In genomic region chr2:88831792-88832248, GRCh38 we compare ENCODE assay signal across 8 cellular contexts.
A peak's percentile ranks its signal among the peaks of the same experiment; 100 is the strongest.
DNase-seq lines count a peak whose midpoint lies in the region; ATAC-seq lines count a peak whose summit lies in the region.

No MANE protein-coding gene starts in this region.

- H3K27me3 Mint-ChIP-seq in activated T-helper 2 cell treated with anti-CD3 and anti-CD28 coated beads, Interferon-gamma antibody, Interleukin-2, Interleukin-4, amounts not matched to agents 10 μg/mL and 5 μg/mL and 100 μg/mL, durations not matched to agents 14 hours and 24 hours and 36 hours (ENCODE audit: low read depth): peaks cover 4% of the 10 kb centered on the region
- no peaks in the 10 kb centered on the region for H3K27me3 Mint-ChIP-seq in stimulated activated naive B cell treated with anti-CD40 and anti-IgM and Interleukin-4, amounts not matched to agents 10 μg/mL and 1 μg/mL and 100 μg/mL, for 72 hours

- H3K4me1 Mint-ChIP-seq in activated T-helper 2 cell treated with anti-CD3 and anti-CD28 coated beads, Interferon-gamma antibody, Interleukin-2, Interleukin-4, amounts not matched to agents 10 μg/mL and 5 μg/mL and 100 μg/mL, durations not matched to agents 14 hours and 24 hours and 36 hours (ENCODE audit: low read depth): no peaks in the 10 kb centered on the region
- peaks cover 30 to 47% of the 10 kb centered on the region in 2 donors for H3K4me1 Mint-ChIP-seq in stimulated activated naive B cell treated with anti-CD40 and anti-IgM and Interleukin-4, amounts not matched to agents 10 μg/mL and 1 μg/mL and 100 μg/mL, for 72 hours

- H3K4me3 Mint-ChIP-seq in activated T-helper 2 cell treated with anti-CD3 and anti-CD28 coated beads, Interferon-gamma antibody, Interleukin-2, Interleukin-4, amounts not matched to agents 10 μg/mL and 5 μg/mL and 100 μg/mL, durations not matched to agents 14 hours and 24 hours and 36 hours (ENCODE audit: low read depth): no peak overlapping the region
- peak overlapping the region; percentile 87 to 92 for H3K4me3 Mint-ChIP-seq in stimulated activated naive B cell treated with anti-CD40 and anti-IgM and Interleukin-4, amounts not matched to agents 10 μg/mL and 1 μg/mL and 100 μg/mL, for 72 hours

- no peak overlapping the region for H3K27ac Mint-ChIP-seq in activated T-helper 2 cell treated with anti-CD3 and anti-CD28 coated beads, Interferon-gamma antibody, Interleukin-2, Interleukin-4, amounts not matched to agents 10 μg/mL and 5 μg/mL and 100 μg/mL, durations not matched to agents 14 hours and 24 hours and 36 hours
- peak overlapping the region; percentile 95 for H3K27ac Mint-ChIP-seq in stimulated activated naive B cell treated with anti-CD40 and anti-IgM and Interleukin-4, amounts not matched to agents 10 μg/mL and 1 μg/mL and 100 μg/mL, for 72 hours

- peak; percentile 45 for DNase-seq in CD1c-positive myeloid dendritic cell (ENCODE audit: extremely low spot score)
- peak; percentile 48 for DNase-seq in NCI-H69 (lab: John Stamatoyannopoulos, UW)
- DNase-seq in activated T-helper 2 cell treated with anti-CD3 and anti-CD28 coated beads, Interferon-gamma antibody, Interleukin-2, Interleukin-4, amounts not matched to agents 10 μg/mL and 5 μg/mL and 100 μg/mL, durations not matched to agents 14 hours and 24 hours and 36 hours (ENCODE audit: low spot score): peak; percentile 18
- peak; percentile 59 for DNase-seq in iris pigment epithelial cell (ENCODE audit: low read depth)
- DNase-seq in stimulated activated naive B cell treated with anti-CD40 and anti-IgM and Interleukin-4, amounts not matched to agents 10 μg/mL and 1 μg/mL and 100 μg/mL, for 72 hours: peak; percentile 73
- DNase-seq in NCI-H2196 (lab: John Stamatoyannopoulos, UW; ENCODE audit: unreplicated experiment): no peak

- intact Hi-C loops in activated T-helper 2 cell treated with anti-CD3 and anti-CD28 coated beads, Interferon-gamma antibody, Interleukin-2, Interleukin-4, amounts not matched to agents 10 μg/mL and 5 μg/mL and 100 μg/mL, durations not matched to agents 14 hours and 24 hours and 36 hours (cut with micrococcal nuclease): no loop called here

- peak; percentile 77 for ATAC-seq in GM18868 (IDR thresholded peaks at IDR 0.05; ENCODE audit: unreplicated experiment)
- peak; percentile 72 for ATAC-seq in HG02938 (IDR thresholded peaks at IDR 0.05; ENCODE audit: unreplicated experiment)
- ATAC-seq in stimulated activated naive B cell treated with anti-CD40 and anti-IgM and Interleukin-4, amounts not matched to agents 10 μg/mL and 1 μg/mL and 100 μg/mL, for 72 hours (replicated peaks): peak; percentile 83

- H3K9me3 Mint-ChIP-seq in activated T-helper 2 cell treated with anti-CD3 and anti-CD28 coated beads, Interferon-gamma antibody, Interleukin-2, Interleukin-4, amounts not matched to agents 10 μg/mL and 5 μg/mL and 100 μg/mL, durations not matched to agents 14 hours and 24 hours and 36 hours: no peaks in the 10 kb centered on the region
- H3K9me3 Mint-ChIP-seq in stimulated activated naive B cell treated with anti-CD40 and anti-IgM and Interleukin-4, amounts not matched to agents 10 μg/mL and 1 μg/mL and 100 μg/mL, for 72 hours: no peaks in the 10 kb centered on the region

- no peaks in the 10 kb centered on the region for H3K36me3 Mint-ChIP-seq in activated T-helper 2 cell treated with anti-CD3 and anti-CD28 coated beads, Interferon-gamma antibody, Interleukin-2, Interleukin-4, amounts not matched to agents 10 μg/mL and 5 μg/mL and 100 μg/mL, durations not matched to agents 14 hours and 24 hours and 36 hours (ENCODE audit: low read depth)
- H3K36me3 Mint-ChIP-seq in stimulated activated naive B cell treated with anti-CD40 and anti-IgM and Interleukin-4, amounts not matched to agents 10 μg/mL and 1 μg/mL and 100 μg/mL, for 72 hours: peaks cover 3 to 8% of the 10 kb centered on the region in 2 donors
